In genomic region chr17:34484193-34484733, GRCh38 we compare ENCODE assay signal across 1 cellular context.
TF ChIP-seq lines count a peak whose summit lies in the region.

No MANE protein-coding gene starts in this region.

TF ChIP-seq in HepG2, 621 proteins besides CTCF, POLR2A, EP300 and RAD21:
- no peak for TF ChIP-seq ZNF709 (CRISPR knock-in tag; IDR thresholded peaks at IDR 0.05)
- peak; percentile 75; the same call in 1 of the 2 replicates for TF ChIP-seq ZNF768 (CRISPR knock-in tag; IDR thresholded peaks at IDR 0.05)
- no peak for TF ChIP-seq GMEB1 (CRISPR knock-in tag; IDR thresholded peaks at IDR 0.05; ENCODE audit: borderline replicate concordance)
- no peak for TF ChIP-seq HDAC2 (CRISPR knock-in tag; IDR thresholded peaks at IDR 0.05)
- no peak for TF ChIP-seq KLF15 (CRISPR knock-in tag; IDR thresholded peaks at IDR 0.05; ENCODE audit: borderline replicate concordance)
